Comparison of ENCODE assay signal across 11 cellular contexts in genomic region chr12:120598674-120599463, GRCh38. TPM values are rescaled to one million over a fixed set of nuclear protein-coding genes. Genes with fewer than 3 reads are reported as not detected.
DNase-seq lines count a peak whose midpoint lies in the region; ATAC-seq and TF ChIP-seq lines count a peak whose summit lies in the region.
"Had no signal": no experiment of that assay in that cellular context is flagged by ENCODE, and none has a peak within 500 bp of the region (broad histone marks: within the 10 kb centered on the region; RNA-seq: fewer than 3 reads in every experiment).

No MANE protein-coding gene starts in this region.

- H3K36me3 Mint-ChIP-seq in T-helper 17 cell (ENCODE audit: low read depth) = peaks cover 2% of the 10 kb centered on the region
- no peaks in the 10 kb centered on the region for H3K36me3 Mint-ChIP-seq in chondrocyte (ENCODE audit: low read depth)

- H3K4me1 Mint-ChIP-seq in stimulated activated naive CD8-positive, alpha-beta T cell treated with anti-CD3 and anti-CD28 coated beads, Interleukin-15, amount 100 ng/mL, for 72 hours = no peaks in the 10 kb centered on the region
- H3K4me1 Mint-ChIP-seq in T-helper 17 cell (peaks cover 2% of the 10 kb centered on the region), chondrocyte (ENCODE audit: low read depth) (peaks cover 7% of the 10 kb centered on the region)

- H3K27ac ChIP-seq in caudate nucleus (ENCODE audit: low read depth, low read length) = no peak overlapping the region
- H3K27ac ChIP-seq: right lobe of liver had no signal

- H3K4me3 Mint-ChIP-seq in stimulated activated naive CD8-positive, alpha-beta T cell treated with anti-CD3 and anti-CD28 coated beads, Interleukin-15, amount 100 ng/mL, for 72 hours = no peak overlapping the region
- H3K4me3 Mint-ChIP-seq in T-helper 17 cell (no peak overlapping the region), chondrocyte (ENCODE audit: unreplicated experiment) (no peak overlapping the region)

- H3K9me3 Mint-ChIP-seq in stimulated activated naive CD8-positive, alpha-beta T cell treated with anti-CD3 and anti-CD28 coated beads, Interleukin-15, amount 100 ng/mL, for 72 hours = no peaks in the 10 kb centered on the region
- no peaks in the 10 kb centered on the region for H3K9me3 Mint-ChIP-seq in chondrocyte (ENCODE audit: low read depth)

- no peaks in the 10 kb centered on the region for H3K9me3 ChIP-seq in T-helper 17 cell (ENCODE audit: control insufficient read depth, low read length, poor library complexity, severe bottlenecking)
- H3K9me3 ChIP-seq: right lobe of liver had no signal

- no peak overlapping the region for H3K27ac Mint-ChIP-seq in stimulated activated naive CD8-positive, alpha-beta T cell treated with anti-CD3 and anti-CD28 coated beads, Interleukin-15, amount 100 ng/mL, for 72 hours
- no peak overlapping the region for H3K27ac Mint-ChIP-seq in T-helper 17 cell
- H3K27ac Mint-ChIP-seq in chondrocyte (ENCODE audit: unreplicated experiment) = no peak overlapping the region

- peak; percentile 48 for ATAC-seq in stimulated activated naive CD8-positive, alpha-beta T cell treated with anti-CD3 and anti-CD28 coated beads, Interleukin-15, amount 100 ng/mL, for 72 hours
- ATAC-seq in stimulated activated naive CD8-positive, alpha-beta T cell treated with anti-CD3 and anti-CD28 coated beads, Interleukin-15, Interleukin-2, amounts not matched to agents 100 U/mL and 50 U/mL, for 24 hours = no peak
- ATAC-seq in T-helper 17 cell = peak; percentile 27

- TF ChIP-seq CTCF in chondrocyte (IDR thresholded peaks at IDR 0.05) = no peak

- no peak for DNase-seq in stimulated activated naive CD8-positive, alpha-beta T cell treated with anti-CD3 and anti-CD28 coated beads, Interleukin-15, amount 100 ng/mL, for 72 hours
- DNase-seq in stimulated activated naive CD8-positive, alpha-beta T cell treated with anti-CD3 and anti-CD28 coated beads, Interleukin-15, Interleukin-2, amounts not matched to agents 100 U/mL and 50 U/mL, for 24 hours = no peak
- DNase-seq in T-helper 17 cell (no peak), iPS-NIHi7 (ENCODE audit: extremely low spot score) (peak; percentile 42), caudate nucleus (lab: John Stamatoyannopoulos, UW) (no peak), DMS79 treated with DMSO at 0.1 percent for 48 hours (lab: John Stamatoyannopoulos, UW) (no peak), chondrocyte (ENCODE audit: low spot score) (no peak), epidermal melanocyte (ENCODE audit: insufficient read length, low spot score) (no peak)
- DNase-seq: amniotic stem cell, NCI-H2029 treated with DMSO at 0.1 percent for 48 hours, right lobe of liver had no signal

- peaks cover 29% of the 10 kb centered on the region for H3K27me3 Mint-ChIP-seq in stimulated activated naive CD8-positive, alpha-beta T cell treated with anti-CD3 and anti-CD28 coated beads, Interleukin-15, amount 100 ng/mL, for 72 hours
- peaks cover 45% of the 10 kb centered on the region for H3K27me3 Mint-ChIP-seq in T-helper 17 cell
- H3K27me3 Mint-ChIP-seq in chondrocyte (ENCODE audit: low read depth) = no peaks in the 10 kb centered on the region

RNA-seq across cellular contexts. Expression of gene POP5, which starts 17.7 kb away (rescaled TPM):
- total RNA-seq in T-helper 17 cell = 10 to 100 TPM; 26.8 to 28.7 TPM
- total RNA-seq in chondrocyte = 25.1 to 59.8 TPM (median 27.8 TPM) in 3 replicates

RNA-seq across cellular contexts. Expression of gene CABP1, which starts 41.6 kb away (rescaled TPM):
- not detected for total RNA-seq in T-helper 17 cell
- total RNA-seq in chondrocyte = not detected in 3 replicates
